In genomic region chr3:5564278-5564666, GRCh38 we compare ENCODE assay signal across 32 cellular contexts.
"Had no signal": no experiment of that assay in that cellular context is flagged by ENCODE, and none has a peak within 500 bp of the region (broad histone marks: within the 10 kb centered on the region; RNA-seq: fewer than 3 reads in every experiment).

No MANE protein-coding gene starts in this region.

- ATAC-seq: Panc1, Right ventricle myocardium inferior, SK-N-SH treated with all-trans-retinoic acid at 6 μM for 48 hours had no signal

- H2AFZ ChIP-seq: PC-9 had no signal

- H3K4me3 ChIP-seq: MG63, PC-9, SJCRH30, SK-N-MC had no signal

- H3K9ac ChIP-seq: KMS-11 had no signal

- H3K4me1 ChIP-seq: SJCRH30 had no signal

- DNase-seq: Karpas-422, MG63, NCI-H1048, NCI-H1092 treated with DMSO at 0.1 percent for 48 hours, NCI-H1105 treated with DMSO at 0.1 percent for 48 hours, NCI-H1417, NCI-H1436, NCI-H146, NCI-H1694, NCI-H187, NCI-H1930, NCI-H2029 treated with DMSO at 0.1 percent for 48 hours, NCI-H2081 treated with DMSO at 0.1 percent for 48 hours, NCI-H2107, NCI-H2171, NCI-H226, NCI-H446 treated with DMSO at 0.1 percent for 48 hours, NCI-H510A, NCI-H524, NCI-H526, NCI-H748 treated with DMSO at 0.1 percent for 48 hours, NCI-H82, PC-9, SHP77, SIG-M5 had no signal

- H3K4me2 ChIP-seq: KMS-11, PC-9 had no signal

- H3K9me3 ChIP-seq: MG63, SJCRH30 had no signal

- H3K36me3 ChIP-seq: MG63, SJCRH30 had no signal

- H3K27me3 ChIP-seq: MG63, SJCRH30 had no signal

- H3K27ac ChIP-seq: KMS-11, PC-9, RWPE1, SJCRH30, SK-N-MC had no signal
